ENCODE assay signal across 1 cellular context in genomic region chr11:33706546-33706945, GRCh38.
TF ChIP-seq lines count a peak whose summit lies in the region.

No MANE protein-coding gene starts in this region.

TF ChIP-seq in A549, 52 proteins besides CTCF, POLR2A, EP300 and RAD21 (continued from another document):
- no peak for TF ChIP-seq PBX3 (IDR thresholded peaks at IDR 0.05)
- TF ChIP-seq USF2 (IDR thresholded peaks at IDR 0.05): no peak
- no peak for TF ChIP-seq FOSL2 (IDR thresholded peaks at IDR 0.05)
- no peak for TF ChIP-seq FOSL2 (CRISPR knock-in tag; IDR thresholded peaks at IDR 0.05)
- TF ChIP-seq RCOR1 (IDR thresholded peaks at IDR 0.05; ENCODE audit: low read depth, low read length): no peak
- TF ChIP-seq ZC3H11A (IDR thresholded peaks at IDR 0.05): no peak
- no peak for TF ChIP-seq CHD2 (IDR thresholded peaks at IDR 0.05; ENCODE audit: low read length, partially characterized antibody)
- no peak for TF ChIP-seq KDM5A (IDR thresholded peaks at IDR 0.05)
- no peak for TF ChIP-seq KDM1A (IDR thresholded peaks at IDR 0.05; ENCODE audit: low read depth)
- TF ChIP-seq E2F6 (IDR thresholded peaks at IDR 0.05; ENCODE audit: borderline replicate concordance, low read depth): no peak
TF ChIP-seq in A549: peak in this region for 0.
